1 cellular context compared by ENCODE assay signal in genomic region chr16:398551-399277, GRCh38.
TF ChIP-seq lines count a peak whose summit lies in the region.

No MANE protein-coding gene starts in this region.

TF ChIP-seq in A549, 52 proteins besides CTCF, POLR2A, EP300 and RAD21:
- TF ChIP-seq HOXA7 (CRISPR knock-in tag; IDR thresholded peaks at IDR 0.05) (no peak), NPAS2 (CRISPR knock-in tag; IDR thresholded peaks at IDR 0.05; ENCODE audit: borderline replicate concordance) (no peak), RNF2 (IDR thresholded peaks at IDR 0.05; ENCODE audit: borderline replicate concordance, low read depth) (no peak), EHF (CRISPR knock-in tag; IDR thresholded peaks at IDR 0.05) (no peak), TP53 (CRISPR knock-in tag; IDR thresholded peaks at IDR 0.05) (0 out of 2 replicates have a peak, but pooled peaks have one; percentile 19)
